8 cellular contexts compared by ENCODE assay signal in the genomic region with DNA sequence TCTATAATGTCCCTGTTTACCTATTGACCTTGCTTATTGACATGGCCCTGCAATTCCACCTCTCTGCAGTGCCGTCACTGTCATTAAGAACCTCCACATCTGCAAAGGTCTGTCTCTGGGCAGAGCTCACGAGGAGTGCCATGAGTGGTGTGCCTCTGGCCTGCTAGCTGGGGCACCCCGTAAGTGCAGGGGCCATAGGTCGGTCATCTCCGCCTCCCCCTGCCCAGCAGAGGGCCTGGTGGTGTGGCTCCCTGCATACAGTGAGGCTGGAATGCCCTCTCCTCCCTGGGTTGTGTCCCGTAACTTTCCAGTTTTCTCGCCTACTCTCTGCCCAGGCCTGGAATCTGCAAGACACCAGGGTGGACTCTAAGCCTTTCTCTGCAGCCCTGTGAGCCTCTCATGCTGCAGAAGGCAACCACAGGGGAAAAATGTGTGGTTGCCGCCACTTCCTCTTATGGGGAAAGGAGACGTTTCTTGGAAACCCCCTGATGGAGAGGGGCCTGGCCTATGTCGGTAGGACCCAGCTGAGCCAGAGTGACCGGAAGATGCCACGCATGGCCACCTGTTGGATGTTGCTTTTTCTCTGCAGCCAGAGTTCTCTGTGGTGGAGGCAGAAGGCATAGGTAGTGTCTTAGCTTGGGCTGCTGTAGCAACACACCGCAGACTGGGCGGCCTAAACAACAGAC. TPM values are rescaled to one million over a fixed set of nuclear protein-coding genes. Genes with fewer than 3 reads are reported as not detected.
DNase-seq lines count a peak whose midpoint lies in the region; ATAC-seq and TF ChIP-seq lines count a peak whose summit lies in the region.

No MANE protein-coding gene starts in this region.

- H3K9me3 ChIP-seq in left lung (no peaks in the 10 kb centered on the region), smooth muscle cell (replicated peaks; ENCODE audit: low read depth) (no peaks in the 10 kb centered on the region)

- H2AFZ ChIP-seq in smooth muscle cell (ENCODE audit: low read depth): no peak overlapping the region

- no peak overlapping the region for H3K4me2 ChIP-seq in smooth muscle cell

- no peak for TF ChIP-seq CTCF in left lung (IDR thresholded peaks at IDR 0.05)
- no peak for TF ChIP-seq CTCF in smooth muscle cell (IDR thresholded peaks at IDR 0.05; ENCODE audit: borderline replicate concordance, insufficient read depth, poor library complexity, severe bottlenecking)
- no peak for TF ChIP-seq CTCF in omental fat pad (IDR thresholded peaks at IDR 0.05)

- ATAC-seq in HG03045 (IDR thresholded peaks at IDR 0.05; ENCODE audit: unreplicated experiment) (peak; percentile 68), left lung (peak; percentile 60), omental fat pad (ENCODE audit: low FRiP score) (no peak)

- peak overlapping the region in 1 of 2 donors; percentile 89 for H3K27ac ChIP-seq in left lung
- no peak overlapping the region for H3K27ac ChIP-seq in smooth muscle cell (ENCODE audit: low read depth)

- 82% methylated on average over 14 of the region's 14 CpGs for WGBS in smooth muscle cell (ENCODE audit: low lambda C conversion rate)

- no peaks in the 10 kb centered on the region for H3F3A ChIP-seq in smooth muscle cell (ENCODE audit: low read depth)

- no peaks in the 10 kb centered on the region for H4K20me1 ChIP-seq in smooth muscle cell (ENCODE audit: low read depth)

- H3K4me3 ChIP-seq in left lung: no peak overlapping the region
- H3K4me3 ChIP-seq in smooth muscle cell: no peak overlapping the region

- H3K79me2 ChIP-seq in smooth muscle cell (ENCODE audit: low read depth): no peaks in the 10 kb centered on the region

- no peak overlapping the region for H3K9ac ChIP-seq in smooth muscle cell (ENCODE audit: low read depth)

- no peaks in the 10 kb centered on the region for H3K36me3 ChIP-seq in left lung
- H3K36me3 ChIP-seq in smooth muscle cell (ENCODE audit: low read depth): no peaks in the 10 kb centered on the region

- H3K27me3 ChIP-seq in left lung: no peaks in the 10 kb centered on the region
- no peaks in the 10 kb centered on the region for H3K27me3 ChIP-seq in smooth muscle cell (ENCODE audit: low read depth)

- DNase-seq in stimulated activated CD4-positive, alpha-beta T cell treated with anti-CD3 and anti-CD28 coated beads, Interleukin-15, amount 100 ng/mL, for 24 hours: peak; percentile 71
- no peak for DNase-seq in stimulated activated CD4-positive, alpha-beta T cell treated with anti-CD3 and anti-CD28 coated beads, Interleukin-12 subunit alpha, Interleukin-12 subunit beta, amount 100 ng/mL, for 4 hours
- DNase-seq in T-helper 2 cell (peak in 3 of 5 experiments; percentile 45 to 93 (median 56)), left lung (peak; percentile 63 to 81), GOT3 (lab: John Stamatoyannopoulos, UW) (no peak), smooth muscle cell (lab: John Stamatoyannopoulos, UW; ENCODE audit: unreplicated experiment) (no peak), omental fat pad (ENCODE audit: low spot score) (no peak)

- peaks cover 0 to 82% of the 10 kb centered on the region in 2 donors for H3K4me1 ChIP-seq in left lung
- H3K4me1 ChIP-seq in smooth muscle cell (ENCODE audit: low read depth): no peaks in the 10 kb centered on the region

- intact Hi-C loops in left lung (cut with DNase I): no loop called here

RNA-seq across cellular contexts. Expression of a gene that starts 2.7 kb away (rescaled TPM):
- 10 to 100 TPM in 1 of 2 donors, 1 to 10 TPM in 1; 6.4 to 17.6 TPM for total RNA-seq in left lung
- not detected in 2 replicates for total RNA-seq in smooth muscle cell
- polyA plus RNA-seq in smooth muscle cell: not detected in 2 replicates
- 1 to 10 TPM; 2.2 to 6.9 (median 4.4) TPM for total RNA-seq in omental fat pad

RNA-seq across cellular contexts. Expression of a gene that starts 9.6 kb away (rescaled TPM):
- 10 to 100 TPM in 1 of 2 donors, 1 to 10 TPM in 1; 3.4 to 15.2 TPM for total RNA-seq in left lung
- 0.63 and 0.90 TPM in 2 replicates for total RNA-seq in smooth muscle cell
- polyA plus RNA-seq in smooth muscle cell: 0.56 TPM in 1 of 2 replicates, not detected in the other
- 10 to 100 TPM in 1 of 4 donors, 1 to 10 TPM in 3; 4.4 to 17.2 (median 5.4) TPM for total RNA-seq in omental fat pad

RNA-seq across cellular contexts. Expression of a gene that starts 58.1 kb away (rescaled TPM):
- total RNA-seq in left lung (10 to 100 TPM; 40.5 to 52.1 TPM), smooth muscle cell (13.8 and 33.3 TPM in 2 replicates), omental fat pad (10 to 100 TPM; 20.5 to 51.1 (median 36.6) TPM)
- 10.2 and 11.3 TPM in 2 replicates for polyA plus RNA-seq in smooth muscle cell

Comparison
In these comparisons a context has a peak if more than half of its experiments do, and no peak if none do; other contexts are left out.
1. DNase-seq: peak in stimulated activated CD4-positive, alpha-beta T cell treated with anti-CD3 and anti-CD28 coated beads, Interleukin-15, amount 100 ng/mL, for 24 hours (single experiment), T-helper 2 cell (3 of 5) and left lung (2 of 2); none in stimulated activated CD4-positive, alpha-beta T cell treated with anti-CD3 and anti-CD28 coated beads, Interleukin-12 subunit alpha, Interleukin-12 subunit beta, amount 100 ng/mL, for 4 hours (single experiment), GOT3 (single experiment), smooth muscle cell (single experiment) and omental fat pad (single experiment).